In genomic region chr9:137198051-137198747, GRCh38 we compare ENCODE assay signal across 11 cellular contexts. TPM values are rescaled to one million over a fixed set of nuclear protein-coding genes. Genes with fewer than 3 reads are reported as not detected.
DNase-seq lines count a peak whose midpoint lies in the region; ATAC-seq and TF ChIP-seq lines count a peak whose summit lies in the region.
"Had no signal": no experiment of that assay in that cellular context is flagged by ENCODE, and none has a peak within 500 bp of the region (broad histone marks: within the 10 kb centered on the region; RNA-seq: fewer than 3 reads in every experiment).

No MANE protein-coding gene starts in this region.

- no peak overlapping the region for H2BK20ac ChIP-seq in H9 (ENCODE audit: low read depth, low read length, poor library complexity, severe bottlenecking)

- DNase-seq in AG04450 (ENCODE audit: low read depth, low spot score) (no peak), H9 (no peak), GM13977 (ENCODE audit: low spot score) (no peak), aorta (no peak), occipital lobe (lab: John Stamatoyannopoulos, UW) (no peak)
- no peak for DNase-seq in central memory CD8-positive, alpha-beta T cell (ENCODE audit: low spot score in 2 of 2)
- DNase-seq: hippocampal formation; stimulated activated CD4-positive, alpha-beta T cell treated with anti-CD3 and anti-CD28 coated beads, Interleukin-2, amount 100 ng/mL, for 48 hours had no signal

- H3K4me3 ChIP-seq in AG04450 (ENCODE audit: low read depth, low read length) (peak overlapping the region; percentile 12; the same call in 1 of the 2 replicates), mucosa of stomach (ENCODE audit: low read length) (peak overlapping the region; percentile 25), aorta (ENCODE audit: low read length in 2 of 2) (no peak overlapping the region)
- H3K4me3 ChIP-seq: SJSA1 had no signal

- H4K8ac ChIP-seq in H9 (replicated peaks; ENCODE audit: insufficient read length, low read depth, low read length) = no peak overlapping the region

- no peak overlapping the region for H2AFZ ChIP-seq in H9 (ENCODE audit: low read length)

- POLR2A ChIA-PET in AG04450 (lab: Yijun Ruan, JAX) = interaction anchor here (1.4 to 2.4 kb wide), 2 partner anchors 9 to 42 kb away, joined by 7 to 13 read pairs; partner anchors contain the start of gene TUBB4B

- H3K4me1 ChIP-seq in H9 (ENCODE audit: insufficient read depth, low read length) (no peaks in the 10 kb centered on the region), mucosa of stomach (ENCODE audit: control insufficient read depth, insufficient read depth, low read length) (peaks cover 63% of the 10 kb centered on the region), aorta (ENCODE audit: control insufficient read depth in 1 of 2, insufficient read depth in 2 of 2, low read length in 2 of 2) (peaks cover 1 to 3% of the 10 kb centered on the region in 2 donors)

- H4K20me1 ChIP-seq in H9 (ENCODE audit: control insufficient read depth, insufficient read depth, insufficient read length) = no peaks in the 10 kb centered on the region

- no peak overlapping the region for H4K91ac ChIP-seq in H9 (ENCODE audit: insufficient read length, low read depth, low read length)

- H2BK15ac ChIP-seq in H9 (ENCODE audit: low read depth, low read length) = no peak overlapping the region

- H3K27me3 Mint-ChIP-seq in H9 (ENCODE audit: low read depth) = peaks cover 2% of the 10 kb centered on the region; the same call in 1 of the 2 replicates
- no peaks in the 10 kb centered on the region for H3K27me3 Mint-ChIP-seq in central memory CD8-positive, alpha-beta T cell

- peaks cover 2% of the 10 kb centered on the region for H3K23me2 ChIP-seq in H9 (ENCODE audit: insufficient read length, low read depth, low read length, poor library complexity, severe bottlenecking)

- no peak for TF ChIP-seq CTCF in AG04450 (IDR thresholded peaks at IDR 0.05; ENCODE audit: low read depth, low read length)
- no peak for TF ChIP-seq CTCF in H9 (conservative IDR thresholded peaks at IDR 0.05)
- no peak for TF ChIP-seq CTCF in GM13977 (IDR thresholded peaks at IDR 0.05; ENCODE audit: extremely low read depth, insufficient read depth, missing control alignments)

- H3K4me2 ChIP-seq in H9 (ENCODE audit: insufficient read depth, insufficient read length, low read length) = no peak overlapping the region

- no peaks in the 10 kb centered on the region; a peak in 1 of 7 replicates for H3K36me3 Mint-ChIP-seq in H9 (ENCODE audit: insufficient read depth in 1 of 3, low read depth in 3 of 3)
- H3K36me3 Mint-ChIP-seq in central memory CD8-positive, alpha-beta T cell (ENCODE audit: insufficient read depth) = peaks cover 5% of the 10 kb centered on the region

- H2AK5ac ChIP-seq in H9 (ENCODE audit: insufficient read length, low read length) = no peak overlapping the region

- CTCF ChIA-PET in AG04450 (lab: Charles Lee) = interaction anchor here (0.5 to 1.3 kb wide), 2 partner anchors 9 to 10 kb away, joined by 3 to 4 read pairs; no protein-coding TSS in a partner anchor

- H3K4me3 Mint-ChIP-seq in H9 = peak overlapping the region; percentile 41 to 65; a peak in 4 of 5 replicates
- H3K4me3 Mint-ChIP-seq in central memory CD8-positive, alpha-beta T cell = peak overlapping the region; percentile 78

- H3T11ph ChIP-seq in H9 (ENCODE audit: low read length) = no peak overlapping the region

- no peak overlapping the region for H3K4ac ChIP-seq in H9 (ENCODE audit: low read depth, low read length)

- no CpG with 5 or more reads among the region's 15 CpGs for WGBS in H9 (ENCODE audit: extremely low coverage, insufficient read length, low lambda C conversion rate)
- 87 to 91% methylated on average over 11 to 15 of the region's 15 CpGs for WGBS in aorta, 2 donors

- no peak overlapping the region for H3K56ac ChIP-seq in H9 (ENCODE audit: insufficient read length, low read depth, low read length)

- no peak overlapping the region for H2BK12ac ChIP-seq in H9 (ENCODE audit: insufficient read length, low read depth, low read length)

- intact Hi-C loops in aorta (cut with DNase I) = no loop called here

- H2BK120ac ChIP-seq in H9 (ENCODE audit: low read depth, low read length, poor library complexity, severe bottlenecking) = no peak overlapping the region

- no peak overlapping the region for H3K27ac Mint-ChIP-seq in H9
- H3K27ac Mint-ChIP-seq in central memory CD8-positive, alpha-beta T cell (ENCODE audit: low read depth) = no peak overlapping the region

- no peak for ATAC-seq in central memory CD8-positive, alpha-beta T cell (replicated peaks; ENCODE audit: extremely low read depth, poor library complexity, severe bottlenecking)
- ATAC-seq in HG03469 (IDR thresholded peaks at IDR 0.05; ENCODE audit: unreplicated experiment) (no peak), aorta (ENCODE audit: low FRiP score) (no peak)

- H3K9ac ChIP-seq in H9 (ENCODE audit: extremely low read depth, insufficient read length, low read length) = no peak overlapping the region
- H3K9ac ChIP-seq in mucosa of stomach (ENCODE audit: low read length) = peak overlapping the region; percentile 49

- no peak overlapping the region for H3K23ac ChIP-seq in H9 (ENCODE audit: insufficient read length, low read depth, low read length)

- H3K79me1 ChIP-seq in H9 (ENCODE audit: insufficient read depth, low read depth, low read length, poor library complexity, severe bottlenecking) = peaks cover 3% of the 10 kb centered on the region

- H3K27ac ChIP-seq in AG04450 (ENCODE audit: low read depth, low read length) (no peak overlapping the region), H9 (ENCODE audit: insufficient read length, low read depth, low read length) (no peak overlapping the region), aorta (ENCODE audit: low read depth in 1 of 2, low read length in 2 of 2) (no peak overlapping the region)
- H3K27ac ChIP-seq: SJSA1 had no signal

- H3K36me3 ChIP-seq in mucosa of stomach (ENCODE audit: control insufficient read depth, insufficient read depth, low read length) (no peaks in the 10 kb centered on the region), aorta (ENCODE audit: control insufficient read depth in 1 of 2, insufficient read depth in 2 of 2, low read length in 1 of 2) (no peaks in the 10 kb centered on the region)
- H3K36me3 ChIP-seq: SJSA1 had no signal

- no peaks in the 10 kb centered on the region for H3K79me2 ChIP-seq in H9 (ENCODE audit: insufficient read depth, low read length)

- H3K14ac ChIP-seq in H9 (ENCODE audit: insufficient read depth, low read length) = no peak overlapping the region

- in situ Hi-C loops in GM13977 (cut with MboI; ENCODE audit: low pct_unique_long_range_greater_than_20kb, low sequenced_read_pairs, unreplicated experiment) = no loop called here

- no peak overlapping the region for H4K5ac ChIP-seq in H9 (ENCODE audit: insufficient read length, low read depth, low read length)

- H3K9me3 Mint-ChIP-seq in H9 = no peaks in the 10 kb centered on the region
- H3K9me3 Mint-ChIP-seq in central memory CD8-positive, alpha-beta T cell = no peaks in the 10 kb centered on the region

- peaks cover 12 to 28% of the 10 kb centered on the region in 2 experiments for H3K4me1 Mint-ChIP-seq in H9
- H3K4me1 Mint-ChIP-seq in central memory CD8-positive, alpha-beta T cell = peaks cover 11% of the 10 kb centered on the region

- H2BK5ac ChIP-seq in H9 (ENCODE audit: insufficient read length, low read length) = no peak overlapping the region

- H3K27me3 ChIP-seq in AG04450 (ENCODE audit: control insufficient read depth, insufficient read depth, low read length) (no peaks in the 10 kb centered on the region), H9 (ENCODE audit: insufficient read depth, low read length) (no peaks in the 10 kb centered on the region), mucosa of stomach (ENCODE audit: control insufficient read depth, insufficient read depth, low read length) (no peaks in the 10 kb centered on the region), aorta (ENCODE audit: control insufficient read depth in 1 of 2, insufficient read depth in 2 of 2, low read length in 1 of 2) (no peaks in the 10 kb centered on the region)
- H3K27me3 ChIP-seq: SJSA1 had no signal

- H3K9me3 ChIP-seq in AG04450 (ENCODE audit: control insufficient read depth, insufficient read depth, low read length) = no peaks in the 10 kb centered on the region; the same call in 1 of the 2 replicates
- no peaks in the 10 kb centered on the region for H3K9me3 ChIP-seq in H9 (ENCODE audit: control insufficient read depth, low read depth, low read length)
- H3K9me3 ChIP-seq in mucosa of stomach (ENCODE audit: control insufficient read depth, low read length) = no peaks in the 10 kb centered on the region
- no peaks in the 10 kb centered on the region for H3K9me3 ChIP-seq in aorta (ENCODE audit: control insufficient read depth, low read length)
- H3K9me3 ChIP-seq: SJSA1 had no signal

- H3K18ac ChIP-seq in H9 (ENCODE audit: insufficient read length, low read depth, low read length) = no peak overlapping the region

RNA-seq across cellular contexts. Expression of gene TPRN, which starts 2.3 kb away (rescaled TPM):
- polyA plus RNA-seq in AG04450 (2011; rRNA removed) (2.8 and 3.8 TPM in 2 replicates), aorta (10 to 100 TPM in 1 of 2 donors, 1 to 10 TPM in 1; 5.5 to 10.8 TPM)
- 2.5 and 3.0 TPM in 2 replicates for polyA minus RNA-seq in AG04450 (2011; rRNA and poly(A)+ RNA removed)
- total RNA-seq in H9 (2021) (30.7 and 32.0 TPM in 2 replicates), aorta (1 to 10 TPM; 4.3 to 5.9 TPM), occipital lobe (4.7 TPM)

RNA-seq across cellular contexts. Expression of gene TMEM203, which starts 7.2 kb away (rescaled TPM):
- polyA plus RNA-seq in AG04450 (2011; rRNA removed) (44.2 and 50.2 TPM in 2 replicates), aorta (10 to 100 TPM; 25.9 to 27.5 TPM)
- polyA minus RNA-seq in AG04450 (2011; rRNA and poly(A)+ RNA removed) = 17.5 and 18.4 TPM in 2 replicates
- total RNA-seq in H9 (2021) (34.1 and 35.5 TPM in 2 replicates), aorta (10 to 100 TPM; 21.5 to 25.7 TPM), occipital lobe (42.9 TPM)

RNA-seq across cellular contexts. Expression of gene NDOR1, which starts 7.3 kb away (rescaled TPM):
- polyA plus RNA-seq in AG04450 (2011; rRNA removed) (2.8 and 3.8 TPM in 2 replicates), aorta (10 to 100 TPM in 1 of 2 donors, 1 to 10 TPM in 1; 3.0 to 20.4 TPM)
- 2.4 and 2.6 TPM in 2 replicates for polyA minus RNA-seq in AG04450 (2011; rRNA and poly(A)+ RNA removed)
- total RNA-seq in H9 (2021) (44.1 and 45.3 TPM in 2 replicates), aorta (10 to 100 TPM; 10.0 to 14.2 TPM), occipital lobe (2.8 TPM)

RNA-seq across cellular contexts. Expression of gene SSNA1, which starts 9.7 kb away (rescaled TPM):
- polyA plus RNA-seq in AG04450 (2011; rRNA removed) (35.0 and 46.9 TPM in 2 replicates), aorta (10 to 100 TPM; 77.0 to 87.1 TPM)
- 8.6 and 13.1 TPM in 2 replicates for polyA minus RNA-seq in AG04450 (2011; rRNA and poly(A)+ RNA removed)
- total RNA-seq in H9 (2021) (69.2 and 69.4 TPM in 2 replicates), aorta (10 to 100 TPM; 30.5 to 37.4 TPM), occipital lobe (13.4 TPM)

RNA-seq across cellular contexts. Expression of gene ANAPC2, which starts 9.8 kb away (rescaled TPM):
- polyA plus RNA-seq in AG04450 (2011; rRNA removed) (12.1 and 14.6 TPM in 2 replicates), aorta (10 to 100 TPM; 13.3 to 84.5 TPM)
- polyA minus RNA-seq in AG04450 (2011; rRNA and poly(A)+ RNA removed) = 14.5 and 14.7 TPM in 2 replicates
- total RNA-seq in H9 (2021) (54.8 and 54.9 TPM in 2 replicates), aorta (10 to 100 TPM; 38.7 to 54.0 TPM), occipital lobe (19.3 TPM)

Comparison
In these comparisons a context has a peak if more than half of its experiments do, and no peak if none do; other contexts are left out.
1. H3K4me3 ChIP-seq: peak in AG04450 (single experiment) and mucosa of stomach (single experiment); none in aorta (0 of 2).